In the genomic region with DNA sequence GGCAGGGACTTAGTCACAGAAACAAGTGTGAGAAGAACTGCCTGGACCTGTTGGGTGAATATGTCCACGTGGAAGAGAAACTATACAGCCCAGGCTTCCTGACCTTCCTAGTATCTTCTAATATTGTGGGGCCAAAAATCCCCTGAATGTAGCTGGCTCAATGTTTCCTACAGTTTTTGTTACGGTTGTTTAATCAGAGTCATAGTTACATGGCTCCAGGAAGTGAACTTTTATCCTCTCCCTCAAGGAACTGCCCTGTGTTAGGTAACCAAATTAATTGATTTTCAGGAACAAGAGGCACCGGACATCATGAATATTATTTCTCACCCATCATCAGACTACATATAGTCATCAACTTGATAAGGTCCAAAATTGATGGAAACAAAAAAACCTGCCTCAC, we compare ENCODE assay signal across 16 cellular contexts. TPM values are rescaled to one million over a fixed set of nuclear protein-coding genes. Genes with fewer than 3 reads are reported as not detected.
DNase-seq lines count a peak whose midpoint lies in the region; ATAC-seq, FAIRE-seq and TF ChIP-seq lines count a peak whose summit lies in the region.
"Had no signal": no experiment of that assay in that cellular context is flagged by ENCODE, and none has a peak within 500 bp of the region (broad histone marks: within the 10 kb centered on the region; RNA-seq: fewer than 3 reads in every experiment).

No MANE protein-coding gene starts in this region.

- no peaks in the 10 kb centered on the region for H3K9me3 ChIP-seq in HepG2 (ENCODE audit: low read length)
- H3K9me3 ChIP-seq in pancreas, result no peaks in the 10 kb centered on the region

- DNase-seq in Calu3 (peak; percentile 45), HepG2 (ENCODE audit: low spot score) (peak; percentile 4), pancreas (no peak), T-helper 9 cell (no peak), NCI-H774 (lab: John Stamatoyannopoulos, UW) (no peak)
- no peak for DNase-seq in activated T-cell treated with anti-CD3 and anti-CD28 coated beads, Interleukin-2, amount 50 U/mL, for 48 hours
- DNase-seq: 8988T; ACHN; CD4-positive, CD25-positive, alpha-beta regulatory T cell; DMS 273 treated with DMSO at 0.1 percent for 48 hours; H7 had no signal

- TF ChIP-seq POLR2A in HepG2 (IDR thresholded peaks at IDR 0.05; ENCODE audit: insufficient read depth in 1 of 2, low read depth in 2 of 2, low read length in 2 of 2), result no peak

- POLR2A ChIA-PET in HepG2 (lab: Yijun Ruan, JAX), result no interaction called here

- in situ Hi-C loops in HepG2 (cut with HindIII; ENCODE audit: extremely low pct_ligation_motif_present, low pct_unique_long_range_greater_than_20kb), result no loop called here

- no peak overlapping the region for H3K27ac ChIP-seq in HepG2 (ENCODE audit: extremely low read length, insufficient read depth, low read length)
- H3K27ac ChIP-seq in pancreas, result no peak overlapping the region
- H3K27ac ChIP-seq: BLaER1 treated with 17β-estradiol and CSF1 and Interleukin-3, amounts not matched to agents 10 nM and 100 nM had no signal

- peaks cover 31% of the 10 kb centered on the region for H3K4me1 ChIP-seq in HepG2 (ENCODE audit: insufficient read depth, low read length)
- H3K4me1 ChIP-seq in pancreas, result no peaks in the 10 kb centered on the region

- CTCF ChIA-PET in Calu3 (lab: Charles Lee), result interaction anchor here (0.5 kb wide), 1 partner anchor 160 kb away, joined by 3 read pairs; no protein-coding TSS in a partner anchor
- CTCF ChIA-PET in HepG2 (lab: Yijun Ruan, JAX; ENCODE audit: low intra/inter-chr PET ratio, low total read pairs), result no interaction called here

- no peak overlapping the region for H2AFZ ChIP-seq in HepG2 (ENCODE audit: low read length)
- H2AFZ ChIP-seq: GM23338 had no signal

- H3K9ac ChIP-seq in HepG2 (ENCODE audit: insufficient read depth, low read depth, low read length), result no peak overlapping the region
- H3K9ac ChIP-seq: BLaER1 treated with 17β-estradiol and CSF1 and Interleukin-3, amounts not matched to agents 10 nM and 100 nM had no signal

- no peaks in the 10 kb centered on the region for H3K36me3 ChIP-seq in HepG2 (replicated peaks in 1 of 2; ENCODE audit: control insufficient read depth in 1 of 2, insufficient read depth in 2 of 2, low read length in 2 of 2)
- H3K36me3 ChIP-seq in pancreas, result no peaks in the 10 kb centered on the region

- TF ChIP-seq EP300 in HepG2 (IDR thresholded peaks at IDR 0.05; ENCODE audit: low read depth in 2 of 2, low read length in 2 of 2), result no peak
- TF ChIP-seq EP300 in HepG2 (CRISPR knock-in tag; IDR thresholded peaks at IDR 0.05; ENCODE audit: borderline replicate concordance), result no peak

- TF ChIP-seq RAD21 in HepG2 (CRISPR knock-in tag; IDR thresholded peaks at IDR 0.05), result no peak

- no peak for FAIRE-seq in HepG2 (lab: Jason Lieb, UNC)
- no peak for FAIRE-seq in pancreas (lab: Jason Lieb, UNC)
- FAIRE-seq: GM12878 had no signal

- intact Hi-C loops in Calu3 (cut with micrococcal nuclease; ENCODE audit: unreplicated experiment) (no loop called here), HepG2 (cut with micrococcal nuclease; ENCODE audit: unreplicated experiment) (no loop called here), pancreas (cut with DNase I) (no loop called here)

- H3K4me3 ChIP-seq in HepG2 (replicated peaks in 1 of 3; ENCODE audit: insufficient read depth in 1 of 3, low read depth in 2 of 3, low read length in 3 of 3), result no peak overlapping the region
- no peak overlapping the region for H3K4me3 ChIP-seq in pancreas
- H3K4me3 ChIP-seq: BLaER1 treated with 17β-estradiol and CSF1 and Interleukin-3, amounts not matched to agents 10 nM and 100 nM; GM12878; GM23338 had no signal

- no peaks in the 10 kb centered on the region for H3K9me3 Mint-ChIP-seq in Calu3 (ENCODE audit: low read depth, unreplicated experiment)
- H3K9me3 Mint-ChIP-seq: CD4-positive, CD25-positive, alpha-beta regulatory T cell; GM23338; IgD-negative memory B cell had no signal

- BruUV-seq in Calu3 (replicated peaks; lab: Mats Ljungman, UMichigan), result no TSS peak
- no TSS peak for BruUV-seq in HepG2 (replicated peaks; lab: Mats Ljungman, UMichigan)

- no peaks in the 10 kb centered on the region for H3K79me2 ChIP-seq in HepG2 (ENCODE audit: insufficient read depth, low read length)

- peak overlapping the region; percentile 77 for H3K27ac Mint-ChIP-seq in Calu3 (ENCODE audit: unreplicated experiment)
- H3K27ac Mint-ChIP-seq: CD4-positive, CD25-positive, alpha-beta regulatory T cell; GM23338; IgD-negative memory B cell had no signal

- WGBS in HepG2 (ENCODE audit: low lambda C conversion rate), result 14% methylated on average over 3 of the region's 3 CpGs
- WGBS in pancreas, 2 donors, result 38 to 42% methylated on average over 3 of the region's 3 CpGs

- peaks cover 30% of the 10 kb centered on the region for H3K4me1 Mint-ChIP-seq in Calu3 (ENCODE audit: low read depth, unreplicated experiment)
- H3K4me1 Mint-ChIP-seq: IgD-negative memory B cell had no signal

- H3K4me3 Mint-ChIP-seq in Calu3 (ENCODE audit: low read depth, unreplicated experiment), result no peak overlapping the region
- H3K4me3 Mint-ChIP-seq: CD4-positive, CD25-positive, alpha-beta regulatory T cell; GM23338; IgD-negative memory B cell had no signal

- ATAC-seq in esophagus mucosa (peak; percentile 47), HepG2 (no peak), pancreas (peak in 3 of 4 donors; percentile 26 to 52 (median 47))
- ATAC-seq: GM12878, GM23338 had no signal

- H4K20me1 ChIP-seq in HepG2 (ENCODE audit: insufficient read depth, low read length), result no peaks in the 10 kb centered on the region

- peaks cover 0 to 5% of the 10 kb centered on the region in 2 experiments; a peak in 1 of 5 replicates for H3K27me3 ChIP-seq in HepG2 (ENCODE audit: control insufficient read depth in 1 of 2, insufficient read depth in 2 of 2, low read length in 2 of 2)
- H3K27me3 ChIP-seq in pancreas, result no peaks in the 10 kb centered on the region
- H3K27me3 ChIP-seq: BLaER1 treated with 17β-estradiol and CSF1 and Interleukin-3, amounts not matched to agents 10 nM and 100 nM had no signal

- TF ChIP-seq CTCF in Calu3 (IDR thresholded peaks at IDR 0.05; ENCODE audit: unreplicated experiment) (no peak), HepG2 (CRISPR knock-in tag; IDR thresholded peaks at IDR 0.05) (no peak), pancreas (IDR thresholded peaks at IDR 0.05) (no peak)

- H3K27me3 Mint-ChIP-seq in Calu3 (ENCODE audit: unreplicated experiment), result no peaks in the 10 kb centered on the region

- H3K36me3 Mint-ChIP-seq in Calu3 (ENCODE audit: insufficient read depth, unreplicated experiment), result peaks cover 46% of the 10 kb centered on the region
- H3K36me3 Mint-ChIP-seq: CD4-positive, CD25-positive, alpha-beta regulatory T cell had no signal

- H3K4me2 ChIP-seq in HepG2 (ENCODE audit: low read depth, low read length), result 0 out of 2 replicates have a peak overlapping the region, but pooled peaks have one; percentile 19
- H3K4me2 ChIP-seq: BLaER1 treated with 17β-estradiol and CSF1 and Interleukin-3, amounts not matched to agents 10 nM and 100 nM; GM23338 had no signal

TF ChIP-seq in HepG2, 621 proteins besides CTCF, POLR2A, EP300 and RAD21:
- TF ChIP-seq ELF3 (CRISPR knock-in tag; IDR thresholded peaks at IDR 0.05), result peak; percentile 45; the same call in 1 of the 2 replicates
- TF ChIP-seq ZNF354B (CRISPR knock-in tag; IDR thresholded peaks at IDR 0.05), result no peak
- TF ChIP-seq RARA (CRISPR knock-in tag; IDR thresholded peaks at IDR 0.05), result peak; percentile 63
- TF ChIP-seq ZNF430 (CRISPR knock-in tag; IDR thresholded peaks at IDR 0.05), result no peak
- peak; percentile 50; the same call in 1 of the 2 replicates for TF ChIP-seq BCL6 (CRISPR knock-in tag; IDR thresholded peaks at IDR 0.05)
- TF ChIP-seq ISL2 (CRISPR knock-in tag; IDR thresholded peaks at IDR 0.05), result no peak

RNA-seq across cellular contexts. Expression of a gene that starts 59.0 kb away (rescaled TPM):
- total RNA-seq in Calu3 (2022), result 3,100 and 3,305 TPM in 2 replicates
- total RNA-seq in esophagus mucosa, result 2,122 TPM
- 196 and 233 TPM in 2 replicates for total RNA-seq in HepG2 (2016; rRNA removed; fragmentation: Illumina TruSeq; extraction: Trizol)
- 267 and 332 TPM in 2 replicates for total RNA-seq in HepG2 (2016; cell fraction: cytosol; rRNA removed; fragmentation: Illumina TruSeq; extraction: Trizol; ENCODE audit: low read depth)
- 199 and 222 TPM in 2 replicates for total RNA-seq in HepG2 (2016; cell fraction: insoluble cytoplasmic fraction; rRNA removed; fragmentation: Illumina TruSeq; extraction: Trizol)
- 458 TPM in 2 replicates for total RNA-seq in HepG2 (2016; cell fraction: membrane; rRNA removed; fragmentation: Illumina TruSeq; extraction: Trizol)
- total RNA-seq in HepG2 (2016; cell fraction: nucleus; rRNA removed; fragmentation: Illumina TruSeq; extraction: Trizol), result 71.2 and 77.0 TPM in 2 replicates
- 530 and 613 TPM in 2 replicates for polyA plus RNA-seq in HepG2 (2011; rRNA removed)
- polyA plus RNA-seq in HepG2 (2011; cell fraction: cytosol; rRNA removed), result 1,111 and 1,129 TPM in 2 replicates
- 334 and 382 TPM in 2 replicates for polyA plus RNA-seq in HepG2 (2011; cell fraction: nucleus; rRNA removed)
- polyA plus RNA-seq in HepG2 (2012), result 408 and 609 TPM in 2 replicates
- polyA plus RNA-seq in HepG2 (2016; cell fraction: cytosol; fragmentation: Illumina TruSeq; extraction: Trizol; ENCODE audit: low read depth), result 359 and 376 TPM in 2 replicates
- polyA plus RNA-seq in HepG2 (2016; cell fraction: insoluble cytoplasmic fraction; fragmentation: Illumina TruSeq; extraction: Trizol; ENCODE audit: low read depth), result 206 and 224 TPM in 2 replicates
- polyA plus RNA-seq in HepG2 (2016; cell fraction: membrane; fragmentation: Illumina TruSeq; extraction: Trizol; ENCODE audit: low read depth), result 410 and 414 TPM in 2 replicates
- polyA plus RNA-seq in HepG2 (2016; cell fraction: nucleus; fragmentation: Illumina TruSeq; extraction: Trizol; ENCODE audit: insufficient read depth, low read depth), result 104 and 114 TPM in 2 replicates
- 575 and 2,115 TPM in 2 replicates for polyA minus RNA-seq in HepG2 (2011; rRNA and poly(A)+ RNA removed; ENCODE audit: low replicate concordance)
- polyA minus RNA-seq in HepG2 (2011; cell fraction: cytosol; rRNA and poly(A)+ RNA removed), result 200 and 206 TPM in 2 replicates
- 181 and 211 TPM in 2 replicates for polyA minus RNA-seq in HepG2 (2011; cell fraction: nucleus; rRNA and poly(A)+ RNA removed)
- 100 to 1,000 TPM; 123 to 476 (median 204) TPM for total RNA-seq in pancreas
- polyA plus RNA-seq in pancreas, result 100 to 1,000 TPM; 296 to 336 TPM

Comparison
In these comparisons a context has a peak if more than half of its experiments do, and no peak if none do; other contexts are left out.
1. DNase-seq: peak in Calu3 (single experiment) and HepG2 (single experiment); none in pancreas (0 of 6), T-helper 9 cell (single experiment), NCI-H774 (single experiment) and activated T-cell treated with anti-CD3 and anti-CD28 coated beads, Interleukin-2, amount 50 U/mL, for 48 hours (0 of 2).